1 cellular context compared by ENCODE assay signal in the genomic region with DNA sequence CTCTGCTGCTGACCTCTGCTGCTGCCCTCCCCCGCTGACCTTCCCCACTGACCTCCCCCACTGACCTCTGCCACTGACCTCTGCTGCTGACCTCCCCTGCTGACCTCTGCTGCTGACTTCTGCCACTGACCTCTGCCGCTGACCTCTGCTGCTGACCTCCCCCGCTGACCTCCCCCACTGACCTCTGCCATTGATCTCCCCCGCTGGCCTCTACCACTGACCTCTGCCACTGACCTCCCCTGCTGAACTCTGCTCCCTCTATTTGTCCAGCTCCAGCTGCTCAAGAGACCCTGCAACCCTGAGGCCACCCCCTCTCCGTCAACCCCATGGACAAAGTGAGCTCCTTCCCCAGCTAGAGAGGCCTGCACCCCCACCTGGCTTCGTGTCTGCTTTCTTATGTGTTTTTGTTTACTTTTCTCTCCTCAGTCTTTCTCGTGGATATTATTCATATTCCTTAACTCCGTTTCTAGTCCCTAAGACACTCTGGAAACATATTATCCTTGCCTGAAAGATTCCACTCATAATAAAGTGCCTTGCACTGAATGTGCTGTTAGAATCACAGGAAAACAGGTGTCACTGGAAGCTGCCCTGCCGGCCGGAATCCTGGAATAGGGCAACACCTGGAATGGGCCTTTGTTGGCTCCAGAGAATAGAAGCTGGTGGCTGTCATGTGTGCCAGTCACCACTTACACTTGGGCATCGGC.
TF ChIP-seq lines count a peak whose summit lies in the region.

No MANE protein-coding gene starts in this region.

TF ChIP-seq in SK-N-SH, 30 proteins besides CTCF, POLR2A, EP300 and RAD21 (continued from another document):
- TF ChIP-seq, protein P1, sequence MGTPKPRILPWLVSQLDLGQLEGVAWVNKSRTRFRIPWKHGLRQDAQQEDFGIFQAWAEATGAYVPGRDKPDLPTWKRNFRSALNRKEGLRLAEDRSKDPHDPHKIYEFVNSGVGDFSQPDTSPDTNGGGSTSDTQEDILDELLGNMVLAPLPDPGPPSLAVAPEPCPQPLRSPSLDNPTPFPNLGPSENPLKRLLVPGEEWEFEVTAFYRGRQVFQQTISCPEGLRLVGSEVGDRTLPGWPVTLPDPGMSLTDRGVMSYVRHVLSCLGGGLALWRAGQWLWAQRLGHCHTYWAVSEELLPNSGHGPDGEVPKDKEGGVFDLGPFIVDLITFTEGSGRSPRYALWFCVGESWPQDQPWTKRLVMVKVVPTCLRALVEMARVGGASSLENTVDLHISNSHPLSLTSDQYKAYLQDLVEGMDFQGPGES (IDR thresholded peaks at IDR 0.05; ENCODE audit: low read depth, low read length): no peak
- TF ChIP-seq, protein P2, sequence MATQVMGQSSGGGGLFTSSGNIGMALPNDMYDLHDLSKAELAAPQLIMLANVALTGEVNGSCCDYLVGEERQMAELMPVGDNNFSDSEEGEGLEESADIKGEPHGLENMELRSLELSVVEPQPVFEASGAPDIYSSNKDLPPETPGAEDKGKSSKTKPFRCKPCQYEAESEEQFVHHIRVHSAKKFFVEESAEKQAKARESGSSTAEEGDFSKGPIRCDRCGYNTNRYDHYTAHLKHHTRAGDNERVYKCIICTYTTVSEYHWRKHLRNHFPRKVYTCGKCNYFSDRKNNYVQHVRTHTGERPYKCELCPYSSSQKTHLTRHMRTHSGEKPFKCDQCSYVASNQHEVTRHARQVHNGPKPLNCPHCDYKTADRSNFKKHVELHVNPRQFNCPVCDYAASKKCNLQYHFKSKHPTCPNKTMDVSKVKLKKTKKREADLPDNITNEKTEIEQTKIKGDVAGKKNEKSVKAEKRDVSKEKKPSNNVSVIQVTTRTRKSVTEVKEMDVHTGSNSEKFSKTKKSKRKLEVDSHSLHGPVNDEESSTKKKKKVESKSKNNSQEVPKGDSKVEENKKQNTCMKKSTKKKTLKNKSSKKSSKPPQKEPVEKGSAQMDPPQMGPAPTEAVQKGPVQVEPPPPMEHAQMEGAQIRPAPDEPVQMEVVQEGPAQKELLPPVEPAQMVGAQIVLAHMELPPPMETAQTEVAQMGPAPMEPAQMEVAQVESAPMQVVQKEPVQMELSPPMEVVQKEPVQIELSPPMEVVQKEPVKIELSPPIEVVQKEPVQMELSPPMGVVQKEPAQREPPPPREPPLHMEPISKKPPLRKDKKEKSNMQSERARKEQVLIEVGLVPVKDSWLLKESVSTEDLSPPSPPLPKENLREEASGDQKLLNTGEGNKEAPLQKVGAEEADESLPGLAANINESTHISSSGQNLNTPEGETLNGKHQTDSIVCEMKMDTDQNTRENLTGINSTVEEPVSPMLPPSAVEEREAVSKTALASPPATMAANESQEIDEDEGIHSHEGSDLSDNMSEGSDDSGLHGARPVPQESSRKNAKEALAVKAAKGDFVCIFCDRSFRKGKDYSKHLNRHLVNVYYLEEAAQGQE (IDR thresholded peaks at IDR 0.05; ENCODE audit: low read depth, low read length): no peak
- TF ChIP-seq, protein P3, sequence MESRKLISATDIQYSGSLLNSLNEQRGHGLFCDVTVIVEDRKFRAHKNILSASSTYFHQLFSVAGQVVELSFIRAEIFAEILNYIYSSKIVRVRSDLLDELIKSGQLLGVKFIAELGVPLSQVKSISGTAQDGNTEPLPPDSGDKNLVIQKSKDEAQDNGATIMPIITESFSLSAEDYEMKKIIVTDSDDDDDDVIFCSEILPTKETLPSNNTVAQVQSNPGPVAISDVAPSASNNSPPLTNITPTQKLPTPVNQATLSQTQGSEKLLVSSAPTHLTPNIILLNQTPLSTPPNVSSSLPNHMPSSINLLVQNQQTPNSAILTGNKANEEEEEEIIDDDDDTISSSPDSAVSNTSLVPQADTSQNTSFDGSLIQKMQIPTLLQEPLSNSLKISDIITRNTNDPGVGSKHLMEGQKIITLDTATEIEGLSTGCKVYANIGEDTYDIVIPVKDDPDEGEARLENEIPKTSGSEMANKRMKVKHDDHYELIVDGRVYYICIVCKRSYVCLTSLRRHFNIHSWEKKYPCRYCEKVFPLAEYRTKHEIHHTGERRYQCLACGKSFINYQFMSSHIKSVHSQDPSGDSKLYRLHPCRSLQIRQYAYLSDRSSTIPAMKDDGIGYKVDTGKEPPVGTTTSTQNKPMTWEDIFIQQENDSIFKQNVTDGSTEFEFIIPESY (IDR thresholded peaks at IDR 0.05; ENCODE audit: borderline replicate concordance, low read depth): no peak
- no peak for TF ChIP-seq RCOR1 (IDR thresholded peaks at IDR 0.05; ENCODE audit: low read length)
- TF ChIP-seq TCF12 (IDR thresholded peaks at IDR 0.05): no peak
- TF ChIP-seq SIN3A (IDR thresholded peaks at IDR 0.05; ENCODE audit: borderline replicate concordance, low read depth, low read length): no peak
